16 cellular contexts compared by ENCODE assay signal in the genomic region with DNA sequence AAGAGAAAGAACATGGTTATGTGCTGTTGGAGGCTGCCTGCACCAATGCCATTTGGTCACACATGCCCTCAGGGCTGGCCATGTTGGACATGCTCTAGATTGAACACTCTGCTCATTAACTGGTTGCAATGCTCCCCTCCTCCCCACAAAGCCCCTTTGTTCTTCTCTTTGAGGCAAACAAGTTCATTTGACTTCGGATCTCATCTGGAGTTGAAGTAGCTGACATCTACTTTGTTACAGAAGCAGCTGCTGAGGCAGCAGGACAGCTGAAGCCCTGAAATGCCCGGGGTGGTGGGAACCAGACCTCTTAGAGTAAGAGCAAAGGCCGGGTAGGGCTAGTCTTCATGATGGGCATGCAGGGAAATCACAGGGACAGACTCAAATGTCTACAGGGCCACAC.
"Had no signal": no experiment of that assay in that cellular context is flagged by ENCODE, and none has a peak within 500 bp of the region (broad histone marks: within the 10 kb centered on the region; RNA-seq: fewer than 3 reads in every experiment).

No MANE protein-coding gene starts in this region.

- H3K27ac ChIP-seq: brain microvascular endothelial cell, foreskin keratinocyte, lower lobe of right lung, neural progenitor cell, ovary, transverse colon, vagina had no signal

- H3K4me3 Mint-ChIP-seq: activated T-helper 1 cell treated with anti-CD3 and anti-CD28 coated beads, Interleukin-12 subunit alpha, Interleukin-12 subunit beta, Interleukin-2, Interleukin-4 antibody, amounts not matched to agents 30 ng/mL and 10 ng/mL and 1 ng/mL, durations not matched to agents 14 hours and 24 hours and 36 hours; mesothelial cell of epicardium; neural progenitor cell; stimulated activated naive B cell treated with anti-CD40 and anti-IgM and Interleukin-4, amounts not matched to agents 10 μg/mL and 1 μg/mL and 100 μg/mL, for 72 hours; T-helper 2 cell treated with Interferon-gamma antibody and Interleukin-4, amounts not matched to agents 5 μg/mL and 100 μg/mL, for 36 hours had no signal

- DNase-seq: activated CD4-positive, alpha-beta T cell treated with anti-CD3 and anti-CD28 coated beads, Interleukin-2, amount 50 U/mL, for 1 hour; activated CD4-positive, CD25-positive, alpha-beta regulatory T cell; activated CD8-positive, alpha-beta memory T cell treated with anti-CD3 and anti-CD28 coated beads for 24 hours; activated naive CD4-positive, alpha-beta T cell; effector CD8-positive, alpha-beta T cell; foreskin keratinocyte; lower lobe of right lung; ovary; transverse colon had no signal

- H3K36me3 Mint-ChIP-seq: mesothelial cell of epicardium; neural progenitor cell; stimulated activated naive B cell treated with anti-CD40 and anti-IgM and Interleukin-4, amounts not matched to agents 10 μg/mL and 1 μg/mL and 100 μg/mL, for 72 hours had no signal

- H3K9me3 Mint-ChIP-seq: activated T-helper 1 cell treated with anti-CD3 and anti-CD28 coated beads, Interleukin-12 subunit alpha, Interleukin-12 subunit beta, Interleukin-2, Interleukin-4 antibody, amounts not matched to agents 30 ng/mL and 10 ng/mL and 1 ng/mL, durations not matched to agents 14 hours and 24 hours and 36 hours; mesothelial cell of epicardium; neural progenitor cell; stimulated activated naive B cell treated with anti-CD40 and anti-IgM and Interleukin-4, amounts not matched to agents 10 μg/mL and 1 μg/mL and 100 μg/mL, for 72 hours; T-helper 2 cell treated with Interferon-gamma antibody and Interleukin-4, amounts not matched to agents 5 μg/mL and 100 μg/mL, for 36 hours had no signal

- H3K9me3 ChIP-seq: lower lobe of right lung, ovary, transverse colon, vagina had no signal

- H3K27ac Mint-ChIP-seq: activated T-helper 1 cell treated with anti-CD3 and anti-CD28 coated beads, Interleukin-12 subunit alpha, Interleukin-12 subunit beta, Interleukin-2, Interleukin-4 antibody, amounts not matched to agents 30 ng/mL and 10 ng/mL and 1 ng/mL, durations not matched to agents 14 hours and 24 hours and 36 hours; mesothelial cell of epicardium; neural progenitor cell; stimulated activated naive B cell treated with anti-CD40 and anti-IgM and Interleukin-4, amounts not matched to agents 10 μg/mL and 1 μg/mL and 100 μg/mL, for 72 hours; T-helper 2 cell treated with Interferon-gamma antibody and Interleukin-4, amounts not matched to agents 5 μg/mL and 100 μg/mL, for 36 hours had no signal

- H3K4me1 ChIP-seq: foreskin keratinocyte, lower lobe of right lung, vagina had no signal

- H3K4me3 ChIP-seq: lower lobe of right lung, neural progenitor cell, ovary, transverse colon, vagina had no signal

- H3K27me3 ChIP-seq: neural progenitor cell, ovary, transverse colon, vagina had no signal

- H3K4me1 Mint-ChIP-seq: mesothelial cell of epicardium had no signal

- H3K36me3 ChIP-seq: brain microvascular endothelial cell, lower lobe of right lung, neural progenitor cell, ovary, transverse colon, vagina had no signal
